ENCODE assay signal across 8 cellular contexts in the genomic region with DNA sequence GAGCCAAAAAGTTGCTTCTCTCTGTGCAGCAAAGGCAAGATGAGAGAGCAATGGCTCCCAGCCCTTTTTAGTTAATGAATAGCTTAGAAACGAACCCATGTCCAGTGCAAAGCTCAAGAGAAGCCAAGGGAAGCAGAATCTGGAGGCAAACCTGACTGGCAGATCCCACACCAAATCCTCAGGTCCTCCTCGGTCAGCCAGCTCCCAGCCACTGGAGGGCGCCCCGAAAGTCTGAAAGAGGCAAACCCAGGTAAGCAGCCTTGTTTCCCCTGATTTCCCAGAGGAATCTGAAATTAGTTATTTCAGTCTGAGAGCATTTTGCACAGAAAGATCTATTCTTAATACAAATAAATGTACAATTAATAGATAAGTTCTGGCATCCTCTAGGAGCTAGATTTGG.
DNase-seq lines count a peak whose midpoint lies in the region; ATAC-seq and TF ChIP-seq lines count a peak whose summit lies in the region.

No MANE protein-coding gene starts in this region.

- no peaks in the 10 kb centered on the region for H3K9me3 ChIP-seq in SK-N-SH

- no peaks in the 10 kb centered on the region for H3K36me3 ChIP-seq in SK-N-SH (replicated peaks in 1 of 2; ENCODE audit: control insufficient read depth in 1 of 2, insufficient read depth in 2 of 2, low read length in 1 of 2)

- TF ChIP-seq EP300 in SK-N-SH (IDR thresholded peaks at IDR 0.05; ENCODE audit: borderline replicate concordance in 1 of 2, low read depth in 1 of 2, low read length in 1 of 2) = no peak

- peak; percentile 43 for TF ChIP-seq RAD21 in SK-N-SH (IDR thresholded peaks at IDR 0.05; ENCODE audit: low read length)

- no peaks in the 10 kb centered on the region for H3K79me2 ChIP-seq in SK-N-SH (ENCODE audit: insufficient read depth)

- 16% methylated on average over 4 of the region's 4 CpGs for WGBS in SK-N-SH (ENCODE audit: low lambda C conversion rate)

- H3K4me2 ChIP-seq in SK-N-SH = no peak overlapping the region

- DNase-seq in stimulated activated CD4-positive, alpha-beta T cell treated with anti-CD3 and anti-CD28 coated beads, Interleukin-1b, Interleukin-23, amount 100 ng/mL, for 48 hours = peak; percentile 1
- no peak for DNase-seq in stimulated activated CD4-positive, alpha-beta T cell treated with anti-CD3 and anti-CD28 coated beads, Interleukin-2, amount 100 ng/mL, for 48 hours
- DNase-seq in SK-N-SH = peak; percentile 20
- DNase-seq in iPS-NIHi7 (ENCODE audit: extremely low spot score) = peak; percentile 82
- DNase-seq in SIG-M5 treated with dmso at 0.1 percent for 504 hours (lab: John Stamatoyannopoulos, UW; ENCODE audit: unreplicated experiment) = no peak
- DNase-seq in activated CD4-positive, CD25-positive, alpha-beta regulatory T cell treated with anti-CD3 and anti-CD28 coated beads, Interleukin-2, amount 50 U/mL, for 72 hours = no peak

- POLR2A ChIA-PET in SK-N-SH (lab: Yijun Ruan, JAX) = no interaction called here

- no peak overlapping the region for H2AFZ ChIP-seq in SK-N-SH (ENCODE audit: low read depth)

- H4K20me1 ChIP-seq in SK-N-SH (ENCODE audit: insufficient read depth) = no peaks in the 10 kb centered on the region

- peaks cover 0 to 11% of the 10 kb centered on the region in 2 experiments; a peak in 1 of 4 replicates for H3K4me1 ChIP-seq in SK-N-SH (ENCODE audit: control insufficient read depth in 1 of 2, insufficient read depth in 2 of 2, low read depth in 1 of 2, low read length in 1 of 2)

- no peak overlapping the region; a peak in 1 of 4 replicates for H3K4me3 ChIP-seq in SK-N-SH (ENCODE audit: low read depth in 2 of 2, low read length in 1 of 2)

- CTCF ChIA-PET in SK-N-SH (lab: Yijun Ruan, JAX) = interaction anchor here (0.7 to 1.6 kb wide), 6 partner anchors 17 to 373 kb away, joined by 3 to 4 read pairs (median 3); no protein-coding TSS in a partner anchor

- TF ChIP-seq CTCF in SK-N-SH (IDR thresholded peaks at IDR 0.05) = peak; percentile 42

- H3K27me3 ChIP-seq in SK-N-SH (ENCODE audit: insufficient read depth) = no peaks in the 10 kb centered on the region

- ATAC-seq in GM18858 (IDR thresholded peaks at IDR 0.05; ENCODE audit: unreplicated experiment) (no peak), GM21447 (IDR thresholded peaks at IDR 0.05; ENCODE audit: unreplicated experiment) (no peak)

- no peak overlapping the region for H3K9ac ChIP-seq in SK-N-SH

- no peaks in the 10 kb centered on the region for H3F3A ChIP-seq in SK-N-SH (replicated peaks; ENCODE audit: insufficient read depth)

- H3K27ac ChIP-seq in SK-N-SH (ENCODE audit: low read depth in 2 of 2, low read length in 1 of 2) = no peak overlapping the region

- H3K9me2 ChIP-seq in SK-N-SH = no peaks in the 10 kb centered on the region

TF ChIP-seq in SK-N-SH, 30 proteins besides CTCF, POLR2A, EP300 and RAD21:
- TF ChIP-seq PBX3 (IDR thresholded peaks at IDR 0.05) = no peak
- TF ChIP-seq SMC3 (IDR thresholded peaks at IDR 0.05; ENCODE audit: low read depth, low read length) = peak; percentile 26

Comparison
In these comparisons a context has a peak if more than half of its experiments do, and no peak if none do; other contexts are left out.
1. DNase-seq: peak in stimulated activated CD4-positive, alpha-beta T cell treated with anti-CD3 and anti-CD28 coated beads, Interleukin-1b, Interleukin-23, amount 100 ng/mL, for 48 hours (single experiment), SK-N-SH (single experiment) and iPS-NIHi7 (single experiment); none in stimulated activated CD4-positive, alpha-beta T cell treated with anti-CD3 and anti-CD28 coated beads, Interleukin-2, amount 100 ng/mL, for 48 hours (0 of 2), SIG-M5 treated with dmso at 0.1 percent for 504 hours (single experiment) and activated CD4-positive, CD25-positive, alpha-beta regulatory T cell treated with anti-CD3 and anti-CD28 coated beads, Interleukin-2, amount 50 U/mL, for 72 hours (single experiment).